17 cellular contexts compared by ENCODE assay signal in the genomic region with DNA sequence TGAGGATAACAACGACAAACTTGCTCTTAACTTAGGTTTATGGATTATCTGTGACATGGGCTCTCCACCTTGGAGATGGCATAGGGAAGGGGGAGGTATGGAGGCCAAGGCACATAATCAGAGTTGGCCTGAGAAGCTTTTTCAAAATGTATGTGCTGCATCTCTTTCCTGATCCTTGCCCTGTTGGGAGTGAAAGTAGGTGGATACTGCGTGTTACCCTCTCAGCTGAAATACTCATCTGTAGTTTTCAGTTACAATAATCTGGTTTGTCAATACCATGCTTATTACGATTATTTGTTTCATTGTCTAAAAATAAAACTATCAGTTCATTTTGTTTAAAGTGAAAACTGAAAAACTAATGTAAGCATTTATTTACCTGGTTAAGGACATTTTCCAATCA.
DNase-seq lines count a peak whose midpoint lies in the region; ATAC-seq and TF ChIP-seq lines count a peak whose summit lies in the region.
"Had no signal": no experiment of that assay in that cellular context is flagged by ENCODE, and none has a peak within 500 bp of the region (broad histone marks: within the 10 kb centered on the region; RNA-seq: fewer than 3 reads in every experiment).

No MANE protein-coding gene starts in this region.

- H3K27me3 ChIP-seq in dorsolateral prefrontal cortex, result no peaks in the 10 kb centered on the region
- H3K27me3 ChIP-seq: neutrophil had no signal

- no peaks in the 10 kb centered on the region for H3K9me3 Mint-ChIP-seq in activated naive CD8-positive, alpha-beta T cell treated with anti-CD3 and anti-CD28 coated beads, Interleukin-2, amount 50 U/mL, for 24 hours

- H3K36me3 Mint-ChIP-seq in activated naive CD8-positive, alpha-beta T cell treated with anti-CD3 and anti-CD28 coated beads, Interleukin-2, amount 50 U/mL, for 24 hours (ENCODE audit: low read depth), result no peaks in the 10 kb centered on the region

- no peak overlapping the region for H3K27ac Mint-ChIP-seq in activated naive CD8-positive, alpha-beta T cell treated with anti-CD3 and anti-CD28 coated beads, Interleukin-2, amount 50 U/mL, for 24 hours
- H3K27ac Mint-ChIP-seq: B cell had no signal

- DNase-seq in dorsolateral prefrontal cortex (no peak), KG1 (lab: John Stamatoyannopoulos, UW) (no peak), substantia nigra (lab: John Stamatoyannopoulos, UW) (no peak)
- no peak for DNase-seq in activated naive CD8-positive, alpha-beta T cell treated with anti-CD3 and anti-CD28 coated beads, Interleukin-2, amount 50 U/mL, for 24 hours
- DNase-seq: activated T-cell treated with anti-CD3 and anti-CD28 coated beads for 4 hours, EL, HCEC 1CT, mammary epithelial cell, PC-9 had no signal

- peaks cover 10% of the 10 kb centered on the region for H3K4me1 Mint-ChIP-seq in activated naive CD8-positive, alpha-beta T cell treated with anti-CD3 and anti-CD28 coated beads, Interleukin-2, amount 50 U/mL, for 24 hours

- no peaks in the 10 kb centered on the region for H3K27me3 Mint-ChIP-seq in activated naive CD8-positive, alpha-beta T cell treated with anti-CD3 and anti-CD28 coated beads, Interleukin-2, amount 50 U/mL, for 24 hours
- H3K27me3 Mint-ChIP-seq: B cell had no signal

- no peak for TF ChIP-seq CTCF in dorsolateral prefrontal cortex (IDR thresholded peaks at IDR 0.05 in 54 of 56, conservative IDR thresholded peaks at IDR 0.05 in 2 of 56; ENCODE audit: low read depth in 1 of 56, partially characterized antibody in 56 of 56)

- intact Hi-C loops in dorsolateral prefrontal cortex (cut with DNase I), result no loop called here

- H3K4me3 ChIP-seq in dorsolateral prefrontal cortex, result no peak overlapping the region
- H3K4me3 ChIP-seq: PC-9, smooth muscle cell had no signal

- peak overlapping the region in 54 of 59 donors; percentile 45 to 99 (median 87) for H3K27ac ChIP-seq in dorsolateral prefrontal cortex
- no peak overlapping the region for H3K27ac ChIP-seq in substantia nigra (ENCODE audit: low read depth, low read length, poor library complexity, severe bottlenecking)
- H3K27ac ChIP-seq: neutrophil, PC-9 had no signal

- peak; percentile 37 for ATAC-seq in GM19023 (IDR thresholded peaks at IDR 0.05; ENCODE audit: unreplicated experiment)
- peak; percentile 37 for ATAC-seq in GM21619 (IDR thresholded peaks at IDR 0.05; ENCODE audit: unreplicated experiment)
- ATAC-seq in HG03108 (IDR thresholded peaks at IDR 0.05; ENCODE audit: unreplicated experiment), result peak; percentile 33
- ATAC-seq in activated naive CD8-positive, alpha-beta T cell treated with anti-CD3 and anti-CD28 coated beads, Interleukin-2, amount 50 U/mL, for 24 hours, result no peak
- ATAC-seq in HG02840 (IDR thresholded peaks at IDR 0.05; ENCODE audit: low FRiP score, unreplicated experiment), result no peak
- ATAC-seq: activated CD4-positive, CD25-positive, alpha-beta regulatory T cell treated with anti-CD3 and anti-CD28 coated beads, Interleukin-2, amount 50 U/mL, for 24 hours had no signal

- no peak overlapping the region for H3K4me3 Mint-ChIP-seq in activated naive CD8-positive, alpha-beta T cell treated with anti-CD3 and anti-CD28 coated beads, Interleukin-2, amount 50 U/mL, for 24 hours
- H3K4me3 Mint-ChIP-seq: B cell had no signal

Comparison
In these comparisons a context has a peak if more than half of its experiments do, and no peak if none do; other contexts are left out.
1. ATAC-seq: peak in GM19023 (single experiment), GM21619 (single experiment) and HG03108 (single experiment); none in activated naive CD8-positive, alpha-beta T cell treated with anti-CD3 and anti-CD28 coated beads, Interleukin-2, amount 50 U/mL, for 24 hours (single experiment) and HG02840 (single experiment).